12 cellular contexts compared by ENCODE assay signal in the genomic region with DNA sequence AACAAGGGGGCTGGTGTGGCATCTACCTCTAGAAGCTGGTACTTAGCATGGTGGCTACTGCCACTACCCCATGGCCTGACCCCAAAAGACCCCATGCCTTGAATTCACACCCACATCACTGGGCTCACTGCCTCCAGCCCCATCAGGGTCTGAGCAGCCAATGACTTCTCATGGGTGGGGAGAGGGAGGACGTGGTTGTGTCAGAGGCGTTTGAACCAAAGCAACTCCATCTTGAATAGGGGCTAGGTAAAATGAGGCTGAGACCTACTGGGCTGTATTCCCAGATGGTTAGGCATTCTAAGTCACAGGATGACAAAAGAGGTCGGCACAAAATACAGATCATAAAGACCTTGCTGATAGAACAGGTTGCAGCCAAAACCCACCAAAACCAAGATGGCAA. TPM values are rescaled to one million over a fixed set of nuclear protein-coding genes. Genes with fewer than 3 reads are reported as not detected.
DNase-seq lines count a peak whose midpoint lies in the region; ATAC-seq and TF ChIP-seq lines count a peak whose summit lies in the region.
"Had no signal": no experiment of that assay in that cellular context is flagged by ENCODE, and none has a peak within 500 bp of the region (broad histone marks: within the 10 kb centered on the region; RNA-seq: fewer than 3 reads in every experiment).

No MANE protein-coding gene starts in this region.

- peaks cover 9 to 22% (median 12%) of the 10 kb centered on the region in 7 donors for H3K27me3 ChIP-seq in heart right ventricle
- H3K27me3 ChIP-seq in RWPE2 (ENCODE audit: insufficient read depth, poor library complexity, severe bottlenecking) = no peaks in the 10 kb centered on the region

- ATAC-seq in left cardiac atrium = no peak
- ATAC-seq in heart right ventricle = no peak
- no peak for ATAC-seq in RWPE2 (ENCODE audit: low read depth)
- ATAC-seq in GM18907 (IDR thresholded peaks at IDR 0.05; ENCODE audit: unreplicated experiment) = no peak
- ATAC-seq: CD8-positive, alpha-beta T cell had no signal

- DNase-seq in left cardiac atrium = peak; percentile 3
- DNase-seq in heart right ventricle = no peak
- DNase-seq in RWPE2 (ENCODE audit: low spot score) = peak; percentile 16
- DNase-seq in islet precursor cell = peak; percentile 20
- no peak for DNase-seq in anterior cingulate cortex (lab: John Stamatoyannopoulos, UW)
- DNase-seq: Calu3; CD8-positive, alpha-beta T cell; DMS79 treated with DMSO at 0.1 percent for 48 hours; GF-D8 had no signal

- H3K36me3 ChIP-seq in heart right ventricle = no peaks in the 10 kb centered on the region
- H3K36me3 ChIP-seq in RWPE2 (ENCODE audit: low read depth) = no peaks in the 10 kb centered on the region
- H3K36me3 ChIP-seq: BLaER1 treated with 17β-estradiol and CSF1 and Interleukin-3, amounts not matched to agents 10 nM and 100 nM; HAP-1 had no signal

- intact Hi-C loops in left cardiac atrium (cut with DNase I) = no loop called here
- intact Hi-C loops in heart right ventricle (cut with DNase I) = loop anchor here in 1 of 10 donors (10.0 kb wide), 1 partner anchor 231 kb away; no protein-coding TSS in a partner anchor

- H3K4me3 ChIP-seq in heart right ventricle (no peak overlapping the region), RWPE2 (ENCODE audit: severe bottlenecking) (no peak overlapping the region)
- H3K4me3 ChIP-seq: BLaER1 treated with 17β-estradiol and CSF1 and Interleukin-3, amounts not matched to agents 10 nM and 100 nM; HAP-1 had no signal

- peaks cover 0 to 5% (median 0%) of the 10 kb centered on the region in 9 donors for H3K4me1 ChIP-seq in heart right ventricle
- peaks cover 37% of the 10 kb centered on the region for H3K4me1 ChIP-seq in RWPE2 (ENCODE audit: insufficient read depth, poor library complexity, severe bottlenecking)
- H3K4me1 ChIP-seq: BLaER1 treated with 17β-estradiol and CSF1 and Interleukin-3, amounts not matched to agents 10 nM and 100 nM had no signal

- H3K9me3 ChIP-seq in heart right ventricle (peaks cover 0 to 14% (median 0%) of the 10 kb centered on the region in 11 donors), RWPE2 (ENCODE audit: severe bottlenecking) (no peaks in the 10 kb centered on the region)
- H3K9me3 ChIP-seq: HAP-1 had no signal

- no peak overlapping the region for H3K27ac ChIP-seq in heart right ventricle
- H3K27ac ChIP-seq in RWPE2 (ENCODE audit: poor library complexity, severe bottlenecking) = no peak overlapping the region
- H3K27ac ChIP-seq: BLaER1 treated with 17β-estradiol and CSF1 and Interleukin-3, amounts not matched to agents 10 nM and 100 nM had no signal

- WGBS in heart right ventricle, 2 donors = 79 to 80% methylated on average over 3 of the region's 3 CpGs

- TF ChIP-seq CTCF in heart right ventricle (IDR thresholded peaks at IDR 0.05) = no peak
- no peak for TF ChIP-seq CTCF in RWPE2 (IDR thresholded peaks at IDR 0.05; ENCODE audit: poor library complexity, severe bottlenecking)

RNA-seq across cellular contexts. Expression of a gene that starts 15.2 kb away (rescaled TPM):
- under 1 TPM; 0.31 to 0.50 TPM for total RNA-seq in left cardiac atrium
- under 1 TPM; 0.09 to 0.42 (median 0.27) TPM for total RNA-seq in heart right ventricle
- under 1 TPM; 0.23 to 0.44 TPM for polyA plus RNA-seq in heart right ventricle

RNA-seq across cellular contexts. Expression of a gene that starts 32.7 kb away (rescaled TPM):
- total RNA-seq in left cardiac atrium (100 to 1,000 TPM; 117 to 119 TPM), heart right ventricle (100 to 1,000 TPM in 9 of 10 donors, 10 to 100 TPM in 1; 96.7 to 168 (median 124) TPM)
- polyA plus RNA-seq in heart right ventricle = 100 to 1,000 TPM; 153 to 189 TPM

RNA-seq across cellular contexts. Expression of a gene that starts 42.4 kb away (rescaled TPM):
- 1 to 10 TPM; 4.6 to 5.6 TPM for total RNA-seq in left cardiac atrium
- total RNA-seq in heart right ventricle = 1 to 10 TPM in 6 of 10 donors, under 1 TPM in 4; 0.46 to 6.6 (median 1.4) TPM
- polyA plus RNA-seq in heart right ventricle = 1 to 10 TPM; 1.3 to 2.8 TPM

Comparison
In these comparisons a context has a peak if more than half of its experiments do, and no peak if none do; other contexts are left out.
1. DNase-seq: peak in left cardiac atrium (single experiment), RWPE2 (single experiment) and islet precursor cell (single experiment); none in heart right ventricle (0 of 2) and anterior cingulate cortex (0 of 58).